In genomic region chr1:110228853-110229252, GRCh38 we compare ENCODE assay signal across 21 cellular contexts.
"Had no signal": no experiment of that assay in that cellular context is flagged by ENCODE, and none has a peak within 500 bp of the region (broad histone marks: within the 10 kb centered on the region; RNA-seq: fewer than 3 reads in every experiment).

No MANE protein-coding gene starts in this region.

- ATAC-seq: activated naive CD8-positive, alpha-beta T cell treated with anti-CD3 and anti-CD28 coated beads, Interleukin-2, amount 50 U/mL, for 24 hours; body of pancreas; effector memory CD8-positive, alpha-beta T cell; left lobe of liver; naive thymus-derived CD4-positive, alpha-beta T cell; sciatic nerve had no signal

- H3K36me3 Mint-ChIP-seq: neural progenitor cell had no signal

- H3K4me2 ChIP-seq: neural progenitor cell, smooth muscle cell had no signal

- H3K27ac ChIP-seq: body of pancreas, neural progenitor cell, thyroid gland had no signal

- H2AFZ ChIP-seq: neural progenitor cell had no signal

- H3K9me3 Mint-ChIP-seq: activated CD4-positive, alpha-beta memory T cell treated with anti-CD3 and anti-CD28 coated beads for 36 hours; activated naive CD8-positive, alpha-beta T cell treated with anti-CD3 and anti-CD28 coated beads, Interleukin-2, amount 50 U/mL, for 24 hours; effector memory CD8-positive, alpha-beta T cell; naive thymus-derived CD4-positive, alpha-beta T cell; neural progenitor cell had no signal

- H3K27me3 Mint-ChIP-seq: activated CD4-positive, alpha-beta memory T cell treated with anti-CD3 and anti-CD28 coated beads for 36 hours; activated naive CD8-positive, alpha-beta T cell treated with anti-CD3 and anti-CD28 coated beads, Interleukin-2, amount 50 U/mL, for 24 hours; effector memory CD8-positive, alpha-beta T cell; naive thymus-derived CD4-positive, alpha-beta T cell had no signal

- H3K27me3 ChIP-seq: body of pancreas, dorsolateral prefrontal cortex, neural progenitor cell, thyroid gland had no signal

- H3K9ac ChIP-seq: neural progenitor cell had no signal

- H3K4me1 Mint-ChIP-seq: activated naive CD8-positive, alpha-beta T cell treated with anti-CD3 and anti-CD28 coated beads, Interleukin-2, amount 50 U/mL, for 24 hours had no signal

- H3K9me3 ChIP-seq: body of pancreas, thyroid gland had no signal

- H3K4me3 Mint-ChIP-seq: activated CD4-positive, alpha-beta memory T cell treated with anti-CD3 and anti-CD28 coated beads for 36 hours; activated naive CD8-positive, alpha-beta T cell treated with anti-CD3 and anti-CD28 coated beads, Interleukin-2, amount 50 U/mL, for 24 hours; effector memory CD8-positive, alpha-beta T cell; naive thymus-derived CD4-positive, alpha-beta T cell; neural progenitor cell had no signal

- H3K4me1 ChIP-seq: body of pancreas, thyroid gland had no signal

- DNase-seq: activated CD4-positive, alpha-beta memory T cell treated with anti-CD3 and anti-CD28 coated beads for 36 hours; activated CD4-positive, alpha-beta T cell treated with anti-CD3 and anti-CD28 coated beads for 48 hours; activated gamma-delta T cell; activated naive CD4-positive, alpha-beta T cell treated with anti-CD3 and anti-CD28 coated beads, Interleukin-2, amount 50 U/mL, for 16 hours; activated naive CD8-positive, alpha-beta T cell treated with anti-CD3 and anti-CD28 coated beads, Interleukin-2, amount 50 U/mL, for 24 hours; activated T-cell treated with anti-CD3 and anti-CD28 coated beads, Interleukin-2, amount 50 U/mL, for 48 hours; body of pancreas; central memory CD4-positive, alpha-beta T cell; effector memory CD8-positive, alpha-beta T cell; naive thymus-derived CD4-positive, alpha-beta T cell; stimulated activated CD4-positive, alpha-beta T cell treated with anti-CD3 and anti-CD28 coated beads, Interleukin-4, amount 100 ng/mL, for 1 hour; stimulated activated naive CD4-positive, alpha-beta T cell treated with Interleukin-2 at 50 U/mL for 16 hours; SW 1271; T-helper 2 cell; thyroid gland had no signal

- H3K36me3 ChIP-seq: neural progenitor cell, thyroid gland had no signal

- H3K4me3 ChIP-seq: body of pancreas, dorsolateral prefrontal cortex, lung, neural progenitor cell, smooth muscle cell, thyroid gland had no signal

- H3K27ac Mint-ChIP-seq: activated CD4-positive, alpha-beta memory T cell treated with anti-CD3 and anti-CD28 coated beads for 36 hours; activated naive CD8-positive, alpha-beta T cell treated with anti-CD3 and anti-CD28 coated beads, Interleukin-2, amount 50 U/mL, for 24 hours had no signal
